Comparison of ENCODE assay signal across 8 cellular contexts in genomic region chr9:114387678-114388431, GRCh38. TPM values are rescaled to one million over a fixed set of nuclear protein-coding genes. Genes with fewer than 3 reads are reported as not detected.
A peak's percentile ranks its signal among the peaks of the same experiment; 100 is the strongest.
DNase-seq lines count a peak whose midpoint lies in the region; ATAC-seq, FAIRE-seq and TF ChIP-seq lines count a peak whose summit lies in the region.

Gene AKNA (minus strand): TSS chr9:114387982. CDS start chr9:114381333, 6,649 bp downstream.

- peak; percentile 78 for DNase-seq in T-helper 2 cell treated with Interferon-gamma antibody and Interleukin-4, amounts not matched to agents 5 μg/mL and 100 μg/mL, for 36 hours (ENCODE audit: low spot score)
- DNase-seq in anterior cingulate cortex (lab: John Stamatoyannopoulos, UW), result peak in 56 of 58 donors; percentile 20 to 83 (median 63)
- DNase-seq in hepatic stellate cell (ENCODE audit: low spot score), result peak; percentile 74
- DNase-seq in sigmoid colon, result peak; percentile 92
- no peak for DNase-seq in urothelium cell line (ENCODE audit: low spot score)
- DNase-seq in NCI-H748 (lab: John Stamatoyannopoulos, UW; ENCODE audit: unreplicated experiment), result no peak

- H3K36me3 ChIP-seq in sigmoid colon, result no peaks in the 10 kb centered on the region

- peaks cover 62% of the 10 kb centered on the region for H3K4me1 Mint-ChIP-seq in T-helper 2 cell treated with Interferon-gamma antibody and Interleukin-4, amounts not matched to agents 5 μg/mL and 100 μg/mL, for 36 hours (ENCODE audit: low read depth)

- FAIRE-seq in urothelium cell line (lab: Jason Lieb, UNC), result no peak

- ATAC-seq in GM18502 (IDR thresholded peaks at IDR 0.05; ENCODE audit: poor library complexity, unreplicated experiment) (peak; percentile 37), HG03139 (IDR thresholded peaks at IDR 0.05; ENCODE audit: unreplicated experiment) (peak; percentile 29)

- no peaks in the 10 kb centered on the region for H3K27me3 Mint-ChIP-seq in T-helper 2 cell treated with Interferon-gamma antibody and Interleukin-4, amounts not matched to agents 5 μg/mL and 100 μg/mL, for 36 hours (ENCODE audit: low read depth)

- intact Hi-C loops in sigmoid colon (cut with DNase I), result loop anchor here (2.0 kb wide), 1 partner anchor 39 kb away; no protein-coding TSS in a partner anchor

- peak within 1 kb of the TSS; percentile 84 to 91 (median 88) for H3K27ac ChIP-seq in sigmoid colon

- TF ChIP-seq POLR2A in sigmoid colon (IDR thresholded peaks at IDR 0.05), result peak; percentile 81 to 83

- H3K4me1 ChIP-seq in sigmoid colon, result peaks cover 0 to 66% (median 51%) of the 10 kb centered on the region in 4 donors

- TF ChIP-seq CTCF in sigmoid colon (IDR thresholded peaks at IDR 0.05), result no peak

- WGBS in sigmoid colon, 2 donors, result 8 to 26% methylated on average over 27 of the region's 27 CpGs

- peak within 1 kb of the TSS; percentile 99 for H3K4me3 Mint-ChIP-seq in T-helper 2 cell treated with Interferon-gamma antibody and Interleukin-4, amounts not matched to agents 5 μg/mL and 100 μg/mL, for 36 hours

- peak within 1 kb of the TSS; percentile 49 to 64 (median 61) for H3K4me3 ChIP-seq in sigmoid colon

- no peaks in the 10 kb centered on the region for H3K9me3 ChIP-seq in sigmoid colon

- H3K36me3 Mint-ChIP-seq in T-helper 2 cell treated with Interferon-gamma antibody and Interleukin-4, amounts not matched to agents 5 μg/mL and 100 μg/mL, for 36 hours (ENCODE audit: low read depth), result peaks cover 74% of the 10 kb centered on the region

- H3K9me3 Mint-ChIP-seq in T-helper 2 cell treated with Interferon-gamma antibody and Interleukin-4, amounts not matched to agents 5 μg/mL and 100 μg/mL, for 36 hours, result no peaks in the 10 kb centered on the region

- TF ChIP-seq EP300 in sigmoid colon (IDR thresholded peaks at IDR 0.05), result no peak

- H3K27ac Mint-ChIP-seq in T-helper 2 cell treated with Interferon-gamma antibody and Interleukin-4, amounts not matched to agents 5 μg/mL and 100 μg/mL, for 36 hours, result peak within 1 kb of the TSS; percentile 98

- no peaks in the 10 kb centered on the region for H3K27me3 ChIP-seq in sigmoid colon

RNA-seq across cellular contexts. Expression of gene AKNA, which starts in this region (rescaled TPM):
- total RNA-seq in sigmoid colon, result 10 to 100 TPM; 13.6 to 18.6 (median 17.7) TPM
- 10 to 100 TPM in 2 of 3 donors, 1 to 10 TPM in 1; 9.9 to 81.6 (median 10.2) TPM for polyA plus RNA-seq in sigmoid colon

Comparison
In these comparisons a context has a peak if more than half of its experiments do, and no peak if none do; other contexts are left out.
1. DNase-seq: peak in T-helper 2 cell treated with Interferon-gamma antibody and Interleukin-4, amounts not matched to agents 5 μg/mL and 100 μg/mL, for 36 hours (single experiment), anterior cingulate cortex (56 of 58), hepatic stellate cell (single experiment) and sigmoid colon (single experiment); none in urothelium cell line (single experiment) and NCI-H748 (single experiment).